Comparison of ENCODE assay signal across 8 cellular contexts in the genomic region with DNA sequence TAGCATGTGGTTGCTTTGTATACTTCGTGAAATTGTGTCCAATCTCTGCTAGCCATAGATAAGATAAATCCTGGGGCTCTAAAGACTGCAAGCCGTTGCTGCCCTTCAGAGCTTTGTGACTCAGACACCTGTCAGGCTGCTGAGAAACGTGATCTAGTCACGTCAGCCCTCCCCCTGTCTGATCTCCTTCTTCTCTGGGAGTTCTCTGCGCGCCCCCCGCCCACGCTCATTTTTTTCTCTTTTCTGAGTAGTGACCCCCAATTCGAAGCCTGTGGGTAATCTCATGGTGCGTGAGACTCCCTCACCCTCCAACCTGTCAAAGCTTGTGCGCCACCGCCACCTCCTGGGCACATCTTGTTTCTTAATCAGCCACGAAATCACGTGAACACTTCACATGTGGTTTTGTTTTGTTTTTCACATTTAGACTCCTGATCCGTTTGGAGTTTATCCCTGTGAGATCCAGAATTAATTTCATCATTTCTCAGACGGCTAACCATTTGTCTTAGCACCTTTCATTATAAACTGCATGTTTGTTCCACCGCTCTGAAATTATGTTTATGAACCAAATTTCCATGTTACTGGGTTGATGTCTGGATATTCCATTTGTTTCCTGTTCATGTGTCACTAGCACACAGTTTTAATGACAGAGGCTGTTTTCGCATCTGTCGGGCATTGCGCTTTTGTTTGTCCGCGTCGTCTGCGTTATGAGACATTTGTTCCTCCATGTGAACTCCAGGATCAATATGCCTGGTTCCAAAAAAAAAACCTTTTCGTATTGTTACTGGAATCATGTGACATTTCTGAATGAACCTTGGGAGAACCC.
DNase-seq lines count a peak whose midpoint lies in the region; ATAC-seq lines count a peak whose summit lies in the region.

No MANE protein-coding gene starts in this region.

- H3K27ac ChIP-seq in cingulate gyrus (ENCODE audit: low read depth, low read length) = peak overlapping the region; percentile 72

- ATAC-seq in GM21528 (IDR thresholded peaks at IDR 0.05; ENCODE audit: low FRiP score, unreplicated experiment) = peak; percentile 48

- peak; percentile 89 for DNase-seq in Ammon's horn (ENCODE audit: low spot score)
- DNase-seq in NCI-H2227 treated with DMSO at 0.1 percent for 48 hours (lab: John Stamatoyannopoulos, UW) = peak; percentile 49
- peak; percentile 82 for DNase-seq in activated CD4-positive, alpha-beta T cell treated with anti-CD3 and anti-CD28 coated beads for 48 hours
- DNase-seq in kidney tubule cell (ENCODE audit: low spot score) = peak; percentile 56
- DNase-seq in stimulated activated CD4-positive, alpha-beta T cell treated with anti-CD3 and anti-CD28 coated beads, Interleukin-15, amount 100 ng/mL, for 24 hours = peak; percentile 85
- DNase-seq in OCI-M2 (lab: John Stamatoyannopoulos, UW; ENCODE audit: unreplicated experiment) = no peak
